Comparison of ENCODE assay signal across 9 cellular contexts in the genomic region with DNA sequence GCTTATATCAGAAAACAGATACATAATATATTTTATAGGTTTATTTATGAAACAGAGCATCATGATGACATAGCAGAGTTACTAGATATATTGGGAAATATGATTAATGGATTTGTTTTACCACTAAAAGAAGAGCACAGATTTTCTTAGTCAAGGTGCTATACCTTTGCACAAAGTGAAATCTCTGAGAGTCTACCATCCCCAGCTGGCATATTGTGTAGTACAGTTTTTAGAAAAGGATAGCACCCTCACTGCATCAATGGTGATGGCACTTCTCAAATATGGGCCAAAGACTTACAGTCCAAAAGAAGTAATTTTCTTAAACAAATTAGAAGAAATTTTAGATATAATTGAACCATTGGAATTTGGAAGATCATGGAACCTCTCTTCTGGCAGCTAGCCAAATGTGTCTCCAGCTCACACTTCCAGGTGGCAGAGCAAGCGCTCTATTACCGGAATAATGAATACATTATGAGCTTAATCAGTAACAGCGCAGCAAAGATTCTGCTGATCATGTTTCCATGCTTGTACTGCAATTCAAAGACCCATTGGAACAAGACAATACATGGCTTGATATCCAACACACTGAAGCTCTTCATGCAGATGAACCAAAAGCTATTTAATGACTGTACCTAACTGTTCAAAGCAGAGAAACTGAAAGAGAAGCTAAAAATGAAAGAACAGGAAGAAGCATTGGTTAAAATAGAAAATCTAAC. TPM values are rescaled to one million over a fixed set of nuclear protein-coding genes. Genes with fewer than 3 reads are reported as not detected.
DNase-seq lines count a peak whose midpoint lies in the region; ATAC-seq and TF ChIP-seq lines count a peak whose summit lies in the region.
"Had no signal": no experiment of that assay in that cellular context is flagged by ENCODE, and none has a peak within 500 bp of the region (broad histone marks: within the 10 kb centered on the region; RNA-seq: fewer than 3 reads in every experiment).

No MANE protein-coding gene starts in this region.

- H2AFZ ChIP-seq in neural progenitor cell (replicated peaks), result no peak overlapping the region

- H3K9ac ChIP-seq in neural progenitor cell, result no peak overlapping the region

- no peaks in the 10 kb centered on the region for H3K79me2 ChIP-seq in neural progenitor cell (ENCODE audit: low read depth)

- POLR2A ChIA-PET in activated CD8-positive, alpha-beta T cell treated with anti-CD3 and anti-CD28 coated beads for 36 hours (lab: Charles Lee), result interaction anchor here (0.7 kb wide), 1 partner anchor 152 kb away, joined by 3 read pairs; no protein-coding TSS in a partner anchor

- peaks cover 7% of the 10 kb centered on the region for H3K9me3 Mint-ChIP-seq in activated CD8-positive, alpha-beta T cell treated with anti-CD3 and anti-CD28 coated beads for 36 hours
- H3K9me3 Mint-ChIP-seq in neural progenitor cell, result peaks cover 14% of the 10 kb centered on the region

- no peak overlapping the region for H3K4me3 ChIP-seq in neural progenitor cell
- H3K4me3 ChIP-seq: lung had no signal

- H3K27me3 ChIP-seq in neural progenitor cell, result no peaks in the 10 kb centered on the region

- no peaks in the 10 kb centered on the region for H3K36me3 ChIP-seq in neural progenitor cell

- H4K20me1 ChIP-seq in neural progenitor cell (ENCODE audit: low read depth), result no peaks in the 10 kb centered on the region

- peaks cover 6% of the 10 kb centered on the region for H3K4me1 Mint-ChIP-seq in activated CD8-positive, alpha-beta T cell treated with anti-CD3 and anti-CD28 coated beads for 36 hours (ENCODE audit: low read depth)
- H3K4me1 Mint-ChIP-seq in neural progenitor cell, result no peaks in the 10 kb centered on the region

- intact Hi-C loops in activated CD8-positive, alpha-beta T cell treated with anti-CD3 and anti-CD28 coated beads for 36 hours (cut with micrococcal nuclease), result no loop called here

- peaks cover 2% of the 10 kb centered on the region for H3K27me3 Mint-ChIP-seq in activated CD8-positive, alpha-beta T cell treated with anti-CD3 and anti-CD28 coated beads for 36 hours
- peaks cover 5% of the 10 kb centered on the region for H3K27me3 Mint-ChIP-seq in neural progenitor cell (ENCODE audit: insufficient read depth, low read depth)

- DNase-seq in activated CD8-positive, alpha-beta T cell treated with anti-CD3 and anti-CD28 coated beads for 36 hours, result no peak
- no peak for DNase-seq in neural progenitor cell (ENCODE audit: low spot score)
- DNase-seq in T-helper 9 cell, result no peak
- DNase-seq in amygdala (lab: John Stamatoyannopoulos, UW), result no peak
- DNase-seq: activated CD4-positive, CD25-positive, alpha-beta regulatory T cell treated with anti-CD3 and anti-CD28 coated beads, Interleukin-2, amount 50 U/mL, for 72 hours had no signal

- no peak overlapping the region for H3K27ac Mint-ChIP-seq in activated CD8-positive, alpha-beta T cell treated with anti-CD3 and anti-CD28 coated beads for 36 hours
- no peak overlapping the region for H3K27ac Mint-ChIP-seq in neural progenitor cell

- ATAC-seq in GM18520 (IDR thresholded peaks at IDR 0.05; ENCODE audit: unreplicated experiment) (peak; percentile 80), GM19467 (IDR thresholded peaks at IDR 0.05; ENCODE audit: unreplicated experiment) (peak; percentile 77), HG03060 (IDR thresholded peaks at IDR 0.05; ENCODE audit: low read depth, unreplicated experiment) (peak; percentile 88)
- peak; percentile 51 for ATAC-seq in activated CD8-positive, alpha-beta T cell treated with anti-CD3 and anti-CD28 coated beads for 36 hours

- CTCF ChIA-PET in activated CD8-positive, alpha-beta T cell treated with anti-CD3 and anti-CD28 coated beads for 36 hours (lab: Charles Lee), result interaction anchor here (0.8 to 2.5 kb wide), 4 partner anchors 21 to 367 kb away, joined by 3 to 9 read pairs (median 5); no protein-coding TSS in a partner anchor

- TF ChIP-seq CTCF in activated CD8-positive, alpha-beta T cell treated with anti-CD3 and anti-CD28 coated beads for 36 hours (IDR thresholded peaks at IDR 0.05), result no peak
- no peak for TF ChIP-seq CTCF in neural progenitor cell (IDR thresholded peaks at IDR 0.05)

- no peak overlapping the region for H3K27ac ChIP-seq in neural progenitor cell

- peaks cover 3% of the 10 kb centered on the region for H3F3A ChIP-seq in neural progenitor cell (ENCODE audit: low read depth)

- no peak overlapping the region for H3K4me2 ChIP-seq in neural progenitor cell

- H3K36me3 Mint-ChIP-seq in activated CD8-positive, alpha-beta T cell treated with anti-CD3 and anti-CD28 coated beads for 36 hours (ENCODE audit: low read depth), result no peaks in the 10 kb centered on the region
- peaks cover 4% of the 10 kb centered on the region for H3K36me3 Mint-ChIP-seq in neural progenitor cell

- no peaks in the 10 kb centered on the region for H3K4me1 ChIP-seq in neural progenitor cell

- H3K4me3 Mint-ChIP-seq in activated CD8-positive, alpha-beta T cell treated with anti-CD3 and anti-CD28 coated beads for 36 hours, result no peak overlapping the region
- no peak overlapping the region for H3K4me3 Mint-ChIP-seq in neural progenitor cell

- H3K9me3 ChIP-seq in neural progenitor cell (ENCODE audit: low read depth), result peaks cover 4% of the 10 kb centered on the region

RNA-seq across cellular contexts. Expression of gene CREB3L2, which starts 21.9 kb away (rescaled TPM):
- total RNA-seq in activated CD8-positive, alpha-beta T cell treated with anti-CD3 and anti-CD28 coated beads for 36 hours, result 10 to 100 TPM; 21.0 to 24.4 TPM
- total RNA-seq in neural progenitor cell (ENCODE audit: low replicate concordance), result 9.9 and 10.7 TPM in 2 replicates

RNA-seq across cellular contexts. Expression of gene AKR1D1, which starts 52.5 kb away (rescaled TPM):
- not detected for total RNA-seq in activated CD8-positive, alpha-beta T cell treated with anti-CD3 and anti-CD28 coated beads for 36 hours
- total RNA-seq in neural progenitor cell (ENCODE audit: low replicate concordance), result 0.28 TPM in 1 of 2 replicates, not detected in the other
- total RNA-seq: lung had no signal
